ENCODE assay signal across 14 cellular contexts in genomic region chr9:123742009-123742767, GRCh38.
A peak's percentile ranks its signal among the peaks of the same experiment; 100 is the strongest.
DNase-seq lines count a peak whose midpoint lies in the region; ATAC-seq and TF ChIP-seq lines count a peak whose summit lies in the region.
"Had no signal": no experiment of that assay in that cellular context is flagged by ENCODE, and none has a peak within 500 bp of the region (broad histone marks: within the 10 kb centered on the region; RNA-seq: fewer than 3 reads in every experiment).

No MANE protein-coding gene starts in this region.

- peaks cover 0 to 12% (median 7%) of the 10 kb centered on the region in 3 donors for H3K36me3 Mint-ChIP-seq in immature natural killer cell

- TF ChIP-seq POLR2A in thyroid gland (IDR thresholded peaks at IDR 0.05) (no peak), prostate gland (IDR thresholded peaks at IDR 0.05) (no peak)

- H3K9me3 ChIP-seq in thyroid gland (no peaks in the 10 kb centered on the region), prostate gland (no peaks in the 10 kb centered on the region)

- TF ChIP-seq CTCF in thyroid gland (IDR thresholded peaks at IDR 0.05): no peak
- TF ChIP-seq CTCF in prostate gland (IDR thresholded peaks at IDR 0.05): no peak

- no peak for ATAC-seq in activated CD4-positive, CD25-positive, alpha-beta regulatory T cell treated with anti-CD3 and anti-CD28 coated beads, Interleukin-2, amount 50 U/mL, for 24 hours
- ATAC-seq: K562; naive thymus-derived CD4-positive, alpha-beta T cell; T-helper 17 cell had no signal

- H3K4me3 Mint-ChIP-seq in immature natural killer cell: no peak overlapping the region
- H3K4me3 Mint-ChIP-seq: activated T-helper 1 cell treated with anti-CD3 and anti-CD28 coated beads, Interleukin-12 subunit alpha, Interleukin-12 subunit beta, Interleukin-2, Interleukin-4 antibody, amounts not matched to agents 30 ng/mL and 10 ng/mL and 1 ng/mL, durations not matched to agents 14 hours and 24 hours and 36 hours; naive thymus-derived CD4-positive, alpha-beta T cell; T-helper 17 cell had no signal

- H3K4me1 ChIP-seq in thyroid gland (peaks cover 11 to 30% of the 10 kb centered on the region in 2 donors), prostate gland (replicated peaks) (no peaks in the 10 kb centered on the region)

- H3K9me3 Mint-ChIP-seq in immature natural killer cell: no peaks in the 10 kb centered on the region
- H3K9me3 Mint-ChIP-seq: activated T-helper 1 cell treated with anti-CD3 and anti-CD28 coated beads, Interleukin-12 subunit alpha, Interleukin-12 subunit beta, Interleukin-2, Interleukin-4 antibody, amounts not matched to agents 30 ng/mL and 10 ng/mL and 1 ng/mL, durations not matched to agents 14 hours and 24 hours and 36 hours; naive thymus-derived CD4-positive, alpha-beta T cell had no signal

- WGBS in thyroid gland, 2 donors: 14 to 18% methylated on average over 7 of the region's 7 CpGs
- 41% methylated on average over 7 of the region's 7 CpGs for WGBS in prostate gland

- H3K27ac Mint-ChIP-seq in immature natural killer cell: no peak overlapping the region
- H3K27ac Mint-ChIP-seq: activated T-helper 1 cell treated with anti-CD3 and anti-CD28 coated beads, Interleukin-12 subunit alpha, Interleukin-12 subunit beta, Interleukin-2, Interleukin-4 antibody, amounts not matched to agents 30 ng/mL and 10 ng/mL and 1 ng/mL, durations not matched to agents 14 hours and 24 hours and 36 hours; naive thymus-derived CD4-positive, alpha-beta T cell; T-helper 17 cell had no signal

- H3K4me3 ChIP-seq in thyroid gland (replicated peaks in 1 of 3): no peak overlapping the region
- H3K4me3 ChIP-seq in prostate gland: no peak overlapping the region
- H3K4me3 ChIP-seq: K562 had no signal

- intact Hi-C loops in thyroid gland (cut with DNase I) (no loop called here), prostate gland (cut with DNase I) (no loop called here)

- H3K27me3 ChIP-seq in thyroid gland (no peaks in the 10 kb centered on the region), prostate gland (replicated peaks; ENCODE audit: insufficient read depth) (no peaks in the 10 kb centered on the region)

- no peaks in the 10 kb centered on the region for H3K4me1 Mint-ChIP-seq in immature natural killer cell
- H3K4me1 Mint-ChIP-seq: T-helper 17 cell had no signal

- H3K36me3 ChIP-seq in thyroid gland: no peaks in the 10 kb centered on the region
- H3K36me3 ChIP-seq in prostate gland: no peaks in the 10 kb centered on the region

- DNase-seq in NCI-H2081 (lab: John Stamatoyannopoulos, UW) (peak; percentile 2 to 41), NCI-H2081 treated with DMSO at 0.1 percent for 48 hours (lab: John Stamatoyannopoulos, UW) (no peak), fibroblast of peridontal ligament (ENCODE audit: extremely low read depth) (peak; percentile 92), myocyte (ENCODE audit: low read depth) (peak; percentile 62), thyroid gland (peak; percentile 47 to 57), prostate gland (ENCODE audit: low spot score) (no peak), immature natural killer cell (no peak)
- DNase-seq: 8988T; erythroblast; naive thymus-derived CD4-positive, alpha-beta T cell; T-helper 17 cell had no signal

- H3K27ac ChIP-seq in thyroid gland (peak overlapping the region; percentile 42 to 68 (median 57)), prostate gland (no peak overlapping the region)

- H3K27me3 Mint-ChIP-seq in immature natural killer cell (ENCODE audit: low read depth in 3 of 3): no peaks in the 10 kb centered on the region
- H3K27me3 Mint-ChIP-seq: naive thymus-derived CD4-positive, alpha-beta T cell; T-helper 17 cell had no signal

Comparison
In these comparisons a context has a peak if more than half of its experiments do, and no peak if none do; other contexts are left out.
1. DNase-seq: peak in NCI-H2081 (2 of 2), fibroblast of peridontal ligament (single experiment), myocyte (single experiment) and thyroid gland (2 of 2); none in NCI-H2081 treated with DMSO at 0.1 percent for 48 hours (single experiment), prostate gland (single experiment) and immature natural killer cell (0 of 3).
2. H3K27ac ChIP-seq: peak in thyroid gland (3 of 3); none in prostate gland (0 of 2).